ENCODE assay signal across 15 cellular contexts in the genomic region with DNA sequence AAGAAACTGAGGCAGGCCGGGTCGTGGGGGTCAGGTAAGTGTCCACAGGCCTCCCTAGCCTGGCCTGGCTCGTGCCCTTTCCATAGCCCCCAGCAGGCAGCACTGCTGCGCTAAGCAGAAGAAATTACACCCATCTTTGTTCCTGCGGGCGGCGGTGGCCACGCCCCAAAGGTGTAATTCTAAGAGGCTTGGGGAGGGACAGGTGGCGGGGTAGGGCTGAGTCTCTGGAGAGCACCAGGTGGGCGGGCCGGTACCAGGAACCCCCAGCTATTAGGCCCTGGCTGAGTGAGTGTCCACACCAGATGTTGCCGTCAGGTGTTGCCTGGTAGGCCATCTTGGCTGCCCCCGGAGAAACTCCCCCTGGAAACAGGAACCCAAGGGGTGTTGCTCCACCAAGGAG. TPM values are rescaled to one million over a fixed set of nuclear protein-coding genes. Genes with fewer than 3 reads are reported as not detected.
DNase-seq lines count a peak whose midpoint lies in the region; ATAC-seq, FAIRE-seq and TF ChIP-seq lines count a peak whose summit lies in the region.
"Had no signal": no experiment of that assay in that cellular context is flagged by ENCODE, and none has a peak within 500 bp of the region (broad histone marks: within the 10 kb centered on the region; RNA-seq: fewer than 3 reads in every experiment).

No MANE protein-coding gene starts in this region.

- no peaks in the 10 kb centered on the region for H3K9me3 Mint-ChIP-seq in activated T-helper 2 cell treated with anti-CD3 and anti-CD28 coated beads, Interferon-gamma antibody, Interleukin-2, Interleukin-4, amounts not matched to agents 10 μg/mL and 5 μg/mL and 100 μg/mL, durations not matched to agents 14 hours and 24 hours and 36 hours
- H3K9me3 Mint-ChIP-seq: activated T-cell treated with anti-CD3 and anti-CD28 coated beads, Interleukin-2, amount 50 U/mL, for 24 hours had no signal

- H3K4me3 Mint-ChIP-seq in activated T-helper 2 cell treated with anti-CD3 and anti-CD28 coated beads, Interferon-gamma antibody, Interleukin-2, Interleukin-4, amounts not matched to agents 10 μg/mL and 5 μg/mL and 100 μg/mL, durations not matched to agents 14 hours and 24 hours and 36 hours (ENCODE audit: low read depth), result no peak overlapping the region
- H3K4me3 Mint-ChIP-seq: activated T-cell treated with anti-CD3 and anti-CD28 coated beads, Interleukin-2, amount 50 U/mL, for 24 hours had no signal

- peak overlapping the region; percentile 76 for H3K4me2 ChIP-seq in BLaER1

- peak overlapping the region; percentile 49 for H3K27ac ChIP-seq in BLaER1
- H3K27ac ChIP-seq: neutrophil had no signal

- H3K9me3 ChIP-seq in BLaER1, result no peaks in the 10 kb centered on the region
- H3K9me3 ChIP-seq: neutrophil had no signal

- H3K4me1 Mint-ChIP-seq in activated T-helper 2 cell treated with anti-CD3 and anti-CD28 coated beads, Interferon-gamma antibody, Interleukin-2, Interleukin-4, amounts not matched to agents 10 μg/mL and 5 μg/mL and 100 μg/mL, durations not matched to agents 14 hours and 24 hours and 36 hours (ENCODE audit: low read depth), result peaks cover 19% of the 10 kb centered on the region

- H4K20me1 ChIP-seq in BLaER1, result no peaks in the 10 kb centered on the region; the same call in 1 of the 2 replicates

- H3K4me3 ChIP-seq in BLaER1, result no peak overlapping the region

- no peaks in the 10 kb centered on the region for H3K27me3 ChIP-seq in BLaER1
- H3K27me3 ChIP-seq: neutrophil had no signal

- no peaks in the 10 kb centered on the region for H3K36me3 Mint-ChIP-seq in activated T-helper 2 cell treated with anti-CD3 and anti-CD28 coated beads, Interferon-gamma antibody, Interleukin-2, Interleukin-4, amounts not matched to agents 10 μg/mL and 5 μg/mL and 100 μg/mL, durations not matched to agents 14 hours and 24 hours and 36 hours (ENCODE audit: low read depth)

- intact Hi-C loops in left colon (cut with DNase I, micrococcal nuclease), result no loop called here
- intact Hi-C loops in activated T-helper 2 cell treated with anti-CD3 and anti-CD28 coated beads, Interferon-gamma antibody, Interleukin-2, Interleukin-4, amounts not matched to agents 10 μg/mL and 5 μg/mL and 100 μg/mL, durations not matched to agents 14 hours and 24 hours and 36 hours (cut with micrococcal nuclease), result no loop called here

- no peak for FAIRE-seq in GM12892 (lab: Jason Lieb, UNC)
- FAIRE-seq: A204.1 had no signal

- H3K9ac ChIP-seq in BLaER1, result no peak overlapping the region; the same call in 1 of the 2 replicates

- no peak overlapping the region for H3K27ac Mint-ChIP-seq in activated T-helper 2 cell treated with anti-CD3 and anti-CD28 coated beads, Interferon-gamma antibody, Interleukin-2, Interleukin-4, amounts not matched to agents 10 μg/mL and 5 μg/mL and 100 μg/mL, durations not matched to agents 14 hours and 24 hours and 36 hours
- H3K27ac Mint-ChIP-seq: activated T-cell treated with anti-CD3 and anti-CD28 coated beads, Interleukin-2, amount 50 U/mL, for 24 hours had no signal

- no peak for TF ChIP-seq POLR2A in GM12892 (IDR thresholded peaks at IDR 0.05; ENCODE audit: low read depth, low read length)

- DNase-seq in NCI-H1436 (lab: John Stamatoyannopoulos, UW) (peak; percentile 90), NCI-H774 (lab: John Stamatoyannopoulos, UW) (peak; percentile 29), left colon (peak; percentile 79 to 85), NCI-H1930 (lab: John Stamatoyannopoulos, UW) (no peak), GM12892 (ENCODE audit: insufficient read length) (no peak)
- DNase-seq in activated T-helper 2 cell treated with anti-CD3 and anti-CD28 coated beads, Interferon-gamma antibody, Interleukin-2, Interleukin-4, amounts not matched to agents 10 μg/mL and 5 μg/mL and 100 μg/mL, durations not matched to agents 14 hours and 24 hours and 36 hours (ENCODE audit: low spot score), result no peak
- DNase-seq: activated CD4-positive, CD25-positive, alpha-beta regulatory T cell; activated T-cell treated with anti-CD3 and anti-CD28 coated beads, Interleukin-2, amount 50 U/mL, for 24 hours; anterior cingulate cortex; left cardiac atrium had no signal

- no peaks in the 10 kb centered on the region for H3K36me3 ChIP-seq in BLaER1
- H3K36me3 ChIP-seq: neutrophil had no signal

- ATAC-seq in left colon (peak; percentile 90), HG02870 (IDR thresholded peaks at IDR 0.05; ENCODE audit: unreplicated experiment) (no peak)
- ATAC-seq: left cardiac atrium, SK-N-SH treated with all-trans-retinoic acid at 6 μM for 48 hours had no signal

- H3K4me1 ChIP-seq in BLaER1, result peaks cover 40% of the 10 kb centered on the region

- peaks cover 6% of the 10 kb centered on the region for H3K27me3 Mint-ChIP-seq in activated T-helper 2 cell treated with anti-CD3 and anti-CD28 coated beads, Interferon-gamma antibody, Interleukin-2, Interleukin-4, amounts not matched to agents 10 μg/mL and 5 μg/mL and 100 μg/mL, durations not matched to agents 14 hours and 24 hours and 36 hours (ENCODE audit: low read depth)
- H3K27me3 Mint-ChIP-seq: activated T-cell treated with anti-CD3 and anti-CD28 coated beads, Interleukin-2, amount 50 U/mL, for 24 hours had no signal

RNA-seq across cellular contexts. Expression of gene ARAP1, which starts 12.3 kb away (rescaled TPM):
- 10 to 100 TPM; 62.5 to 69.1 TPM for total RNA-seq in left colon
- 95.2 and 96.2 TPM in 2 replicates for total RNA-seq in activated T-helper 2 cell treated with anti-CD3 and anti-CD28 coated beads, Interferon-gamma antibody, Interleukin-2, Interleukin-4, amounts not matched to agents 10 μg/mL and 5 μg/mL and 100 μg/mL, durations not matched to agents 14 hours and 24 hours and 36 hours
- 48.4 TPM for polyA plus RNA-seq in GM12892 (2012; ENCODE audit: missing spikeins)

RNA-seq across cellular contexts. Expression of gene STARD10, which starts 29.3 kb away (rescaled TPM):
- total RNA-seq in left colon, result 100 to 1,000 TPM; 417 to 464 TPM
- total RNA-seq in activated T-helper 2 cell treated with anti-CD3 and anti-CD28 coated beads, Interferon-gamma antibody, Interleukin-2, Interleukin-4, amounts not matched to agents 10 μg/mL and 5 μg/mL and 100 μg/mL, durations not matched to agents 14 hours and 24 hours and 36 hours, result 10.7 and 16.0 TPM in 2 replicates
- 24.3 TPM for polyA plus RNA-seq in GM12892 (2012; ENCODE audit: missing spikeins)

RNA-seq across cellular contexts. Expression of gene ATG16L2, which starts 49.7 kb away (rescaled TPM):
- 10 to 100 TPM; 44.4 to 54.2 TPM for total RNA-seq in left colon
- 86.8 and 87.1 TPM in 2 replicates for total RNA-seq in activated T-helper 2 cell treated with anti-CD3 and anti-CD28 coated beads, Interferon-gamma antibody, Interleukin-2, Interleukin-4, amounts not matched to agents 10 μg/mL and 5 μg/mL and 100 μg/mL, durations not matched to agents 14 hours and 24 hours and 36 hours
- polyA plus RNA-seq in GM12892 (2012; ENCODE audit: missing spikeins), result 59.2 TPM

Comparison
In these comparisons a context has a peak if more than half of its experiments do, and no peak if none do; other contexts are left out.
1. DNase-seq: peak in NCI-H1436 (single experiment), NCI-H774 (single experiment) and left colon (2 of 2); none in activated T-helper 2 cell treated with anti-CD3 and anti-CD28 coated beads, Interferon-gamma antibody, Interleukin-2, Interleukin-4, amounts not matched to agents 10 μg/mL and 5 μg/mL and 100 μg/mL, durations not matched to agents 14 hours and 24 hours and 36 hours (single experiment), NCI-H1930 (0 of 2) and GM12892 (single experiment).
2. RNA of gene STARD10, which starts 29.3 kb away (total RNA-seq): 417 to 464 TPM in left colon; 10.7 to 16.0 TPM in activated T-helper 2 cell treated with anti-CD3 and anti-CD28 coated beads, Interferon-gamma antibody, Interleukin-2, Interleukin-4, amounts not matched to agents 10 μg/mL and 5 μg/mL and 100 μg/mL, durations not matched to agents 14 hours and 24 hours and 36 hours; every median in the first group is over 10 times any median in the second.